ENCODE assay signal across 8 cellular contexts in the genomic region with DNA sequence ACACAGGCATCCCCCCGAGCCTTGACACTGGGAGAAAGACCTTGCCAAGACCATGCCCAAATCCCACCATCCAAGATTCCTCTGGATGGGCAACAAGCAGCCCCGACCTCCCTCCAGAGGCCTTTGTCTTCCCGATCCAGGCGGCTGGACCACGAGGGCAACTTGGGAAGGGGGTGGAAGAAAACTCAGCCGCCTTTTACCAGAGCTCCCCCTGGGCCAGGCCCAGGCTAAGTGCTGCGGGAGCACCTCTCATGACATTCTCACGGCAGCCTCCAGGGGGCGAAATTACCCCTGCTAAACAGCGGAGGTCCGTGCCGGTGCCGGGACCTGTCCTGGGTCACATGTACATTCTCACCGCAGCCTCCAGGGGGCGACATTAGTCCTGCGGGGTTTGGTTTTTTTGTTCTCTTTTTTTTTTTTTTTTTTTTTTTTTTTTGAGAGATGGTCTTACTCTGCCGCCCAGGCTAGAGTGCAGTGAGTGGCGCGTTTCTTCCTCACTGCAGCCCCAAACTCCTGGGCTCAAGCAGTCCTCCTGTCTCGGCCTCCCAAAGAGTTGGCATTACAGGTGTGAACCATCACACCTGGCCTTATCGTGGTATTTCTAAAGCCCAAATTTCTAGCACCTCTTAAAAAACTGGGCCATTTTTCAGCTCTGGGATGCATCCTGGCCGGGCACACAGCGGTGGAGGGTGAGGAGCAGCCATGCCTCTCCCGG. TPM values are rescaled to one million over a fixed set of nuclear protein-coding genes. Genes with fewer than 3 reads are reported as not detected.
DNase-seq lines count a peak whose midpoint lies in the region; ATAC-seq and TF ChIP-seq lines count a peak whose summit lies in the region.

No MANE protein-coding gene starts in this region.

- ATAC-seq in GM21447 (IDR thresholded peaks at IDR 0.05; ENCODE audit: unreplicated experiment): peak; percentile 88

- POLR2A ChIA-PET in OCI-LY7 (lab: Charles Lee): no interaction called here

- H3K36me3 ChIP-seq in OCI-LY7 (ENCODE audit: insufficient read depth, low read length): peaks cover 45% of the 10 kb centered on the region

- no peak overlapping the region for H2AFZ ChIP-seq in OCI-LY7 (ENCODE audit: low read length)

- H3K4me2 ChIP-seq in OCI-LY7 (ENCODE audit: low read length): no peak overlapping the region

- intact Hi-C loops in OCI-LY7 (cut with micrococcal nuclease; ENCODE audit: unreplicated experiment): loop anchor here (1.0 kb wide), 1 partner anchor 66 kb away; no protein-coding TSS in a partner anchor

- no peak for TF ChIP-seq POLR2A in erythroblast (IDR thresholded peaks at IDR 0.05; ENCODE audit: low read length)

- no peaks in the 10 kb centered on the region for H3K79me2 ChIP-seq in OCI-LY7 (ENCODE audit: insufficient read depth, low read depth, low read length)

- no peak overlapping the region for H3K27ac ChIP-seq in OCI-LY7 (ENCODE audit: low read depth, low read length, poor library complexity, severe bottlenecking)

- CTCF ChIA-PET in OCI-LY7 (lab: Charles Lee; ENCODE audit: unreplicated experiment): interaction anchor here (0.5 to 1.1 kb wide), 2 partner anchors 44 to 68 kb away, joined by 3 read pairs; no protein-coding TSS in a partner anchor

- no peaks in the 10 kb centered on the region for H3K9me3 ChIP-seq in OCI-LY7 (ENCODE audit: low read length)

- H3K4me3 ChIP-seq in OCI-LY7 (ENCODE audit: low read depth, low read length, poor library complexity, severe bottlenecking): no peak overlapping the region

- H3K4me1 ChIP-seq in OCI-LY7 (ENCODE audit: insufficient read depth, low read length, poor library complexity, severe bottlenecking): peaks cover 5% of the 10 kb centered on the region

- peak; percentile 97 for TF ChIP-seq CTCF in OCI-LY7 (conservative IDR thresholded peaks at IDR 0.05; ENCODE audit: low read length)

- no peaks in the 10 kb centered on the region for H4K20me1 ChIP-seq in OCI-LY7 (ENCODE audit: insufficient read depth, low read length)

- no TSS peak for BruUV-seq in OCI-LY7 (replicated peaks; lab: Mats Ljungman, UMichigan)

- no peaks in the 10 kb centered on the region for H3K9me2 ChIP-seq in OCI-LY7 (ENCODE audit: insufficient read depth, low read length)

- peak; percentile 98 for DNase-seq in D341Med (ENCODE audit: low spot score)
- peak; percentile 99 for DNase-seq in HuH-7 (ENCODE audit: low spot score)
- DNase-seq in OCI-LY7 (ENCODE audit: low spot score): peak; percentile 96
- peak; percentile 97 for DNase-seq in activated T-cell treated with anti-CD3 and anti-CD28 coated beads for 1 hour (ENCODE audit: low read depth)
- peak; percentile 95 to 97 for DNase-seq in erythroblast (lab: John Stamatoyannopoulos, UW)
- DNase-seq in myocyte (ENCODE audit: low read depth): peak; percentile 92
- DNase-seq in stimulated activated CD8-positive, alpha-beta memory T cell treated with anti-CD3 and anti-CD28 coated beads, Interleukin-7, amount 100 ng/mL, for 48 hours (ENCODE audit: extremely low read depth in 1 of 2, low read depth in 1 of 2): peak; percentile 86 to 92

RNA-seq across cellular contexts. Expression of gene RSPH6A, which starts 2.1 kb away (rescaled TPM):
- total RNA-seq in OCI-LY7 (2014; rRNA removed; shearing (Covaris generic)): 0.16 and 0.21 TPM in 2 replicates
- 0.63 and 0.72 TPM in 2 replicates for total RNA-seq in OCI-LY7 (2022)
- total RNA-seq in myocyte: 0.11 TPM in 1 of 2 replicates, not detected in the other
- polyA plus RNA-seq in myocyte (2012): 0.03 TPM

RNA-seq across cellular contexts. Expression of gene DMWD, which starts 24.5 kb away (rescaled TPM):
- 27.1 and 43.2 TPM in 2 replicates for total RNA-seq in OCI-LY7 (2014; rRNA removed; shearing (Covaris generic))
- total RNA-seq in OCI-LY7 (2022) (44.0 and 57.3 TPM in 2 replicates), myocyte (60.2 and 62.3 TPM in 2 replicates)
- polyA plus RNA-seq in myocyte (2012): 59.1 TPM

RNA-seq across cellular contexts. Expression of gene DMPK, which starts 34.9 kb away (rescaled TPM):
- total RNA-seq in OCI-LY7 (2014; rRNA removed; shearing (Covaris generic)): 12.8 and 14.9 TPM in 2 replicates
- total RNA-seq in OCI-LY7 (2022) (34.7 and 46.9 TPM in 2 replicates), myocyte (907 and 1,143 TPM in 2 replicates)
- 359 TPM for polyA plus RNA-seq in myocyte (2012)

RNA-seq across cellular contexts. Expression of gene SYMPK, which starts 45.8 kb away (rescaled TPM):
- total RNA-seq in OCI-LY7 (2014; rRNA removed; shearing (Covaris generic)): 84.4 and 116 TPM in 2 replicates
- total RNA-seq in OCI-LY7 (2022) (118 and 133 TPM in 2 replicates), myocyte (39.8 and 40.5 TPM in 2 replicates)
- polyA plus RNA-seq in myocyte (2012): 61.4 TPM

RNA-seq across cellular contexts. Expression of gene FOXA3, which starts 47.0 kb away (rescaled TPM):
- not detected in 2 replicates for total RNA-seq in OCI-LY7 (2014; rRNA removed; shearing (Covaris generic))
- total RNA-seq in OCI-LY7 (2022) (0.57 TPM in 1 of 2 replicates, not detected in the other), myocyte (not detected in 2 replicates)
- not detected for polyA plus RNA-seq in myocyte (2012)

Comparison
In these comparisons a context has a peak if more than half of its experiments do, and no peak if none do; other contexts are left out.
1. RNA of gene DMPK, which starts 34.9 kb away (total RNA-seq): 907 to 1,143 TPM in myocyte; 12.8 to 46.9 TPM in OCI-LY7; every median in the first group is over 10 times any median in the second.
2. Peak in every context shown above with its lines, with median percentiles within 50 percentile points of each other: DNase-seq.